27 cellular contexts compared by ENCODE assay signal in the genomic region with DNA sequence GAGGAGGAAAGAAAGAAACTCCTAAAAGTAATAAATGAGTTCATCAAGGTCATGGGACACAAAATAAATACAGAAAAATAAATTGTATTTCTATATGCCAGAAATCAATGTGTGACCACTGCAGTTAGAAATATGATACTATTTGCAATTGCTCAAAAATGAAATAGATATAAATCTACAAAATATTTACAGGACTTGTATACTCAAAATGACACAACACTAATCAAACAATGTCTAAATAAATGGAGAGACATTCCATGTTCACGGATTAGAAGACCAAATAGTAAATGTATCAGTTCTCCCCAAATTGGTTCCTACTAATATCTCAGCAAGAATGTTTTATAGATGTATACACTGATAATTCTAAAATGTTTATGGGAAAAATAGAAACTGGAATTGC.
"Had no signal": no experiment of that assay in that cellular context is flagged by ENCODE, and none has a peak within 500 bp of the region (broad histone marks: within the 10 kb centered on the region; RNA-seq: fewer than 3 reads in every experiment).

No MANE protein-coding gene starts in this region.

- H3K4me3 ChIP-seq: stomach, suprapubic skin, testis, thoracic aorta, thyroid gland, tibial artery, tibial nerve, transverse colon, upper lobe of left lung, upper lobe of right lung, uterus, vagina had no signal

- H3K36me3 ChIP-seq: stomach, suprapubic skin, thoracic aorta, thyroid gland, tibial artery, tibial nerve, transverse colon, upper lobe of left lung, upper lobe of right lung, uterus, vagina had no signal

- H3K27me3 ChIP-seq: stomach, suprapubic skin, testis, thyroid gland, tibial artery, tibial nerve, transverse colon, upper lobe of left lung, upper lobe of right lung, uterus, vagina had no signal

- DNase-seq: stimulated activated CD4-positive, alpha-beta T cell treated with anti-CD3 and anti-CD28 coated beads, Interleukin-2, amount 100 ng/mL, for 48 hours; stimulated activated CD4-positive, alpha-beta T cell treated with anti-CD3 and anti-CD28 coated beads, Interleukin-4, amount 100 ng/mL, for 1 hour; stimulated activated CD4-positive, alpha-beta T cell treated with anti-CD3 and anti-CD28 coated beads, Interleukin-4, amount 100 ng/mL, for 24 hours; stimulated activated CD4-positive, alpha-beta T cell treated with anti-CD3 and anti-CD28 coated beads, Interleukin-4, amount 100 ng/mL, for 4 hours; stimulated activated CD8-positive, alpha-beta memory T cell treated with anti-CD3 and anti-CD28 coated beads, Interleukin-4, amount 100 ng/mL, for 48 hours; stimulated activated naive B cell treated with anti-CD40 and anti-IgM and Interleukin-4, amounts not matched to agents 10 μg/mL and 1 μg/mL and 100 μg/mL, for 72 hours; stimulated activated naive CD4-positive, alpha-beta T cell; stimulated activated naive CD4-positive, alpha-beta T cell treated with Interleukin-2 at 50 U/mL for 16 hours; stimulated activated naive CD8-positive, alpha-beta T cell treated with anti-CD3 and anti-CD28 coated beads, Interleukin-15, amount 100 ng/mL, for 72 hours; stimulated activated naive CD8-positive, alpha-beta T cell treated with anti-CD3 and anti-CD28 coated beads, Interleukin-15, Interleukin-2, amounts not matched to agents 100 U/mL and 50 U/mL, for 24 hours; stomach; substantia nigra; testis; thyroid gland; tibial artery; transverse colon; trophoblast cell; upper lobe of left lung; upper lobe of right lung; uterus had no signal

- ATAC-seq: stimulated activated effector memory CD8-positive, alpha-beta T cell treated with anti-CD3 and anti-CD28 coated beads, Interleukin-12 subunit alpha, Interleukin-12 subunit beta, amount 100 ng/mL, for 72 hours; stimulated activated memory B cell treated with anti-CD40 and anti-IgM and Interleukin-4, amounts not matched to agents 10 μg/mL and 1 μg/mL and 100 μg/mL, for 72 hours; stimulated activated naive B cell treated with anti-CD40 and anti-IgM and Interleukin-4, amounts not matched to agents 10 μg/mL and 1 μg/mL and 100 μg/mL, for 72 hours; stimulated activated naive CD8-positive, alpha-beta T cell treated with anti-CD3 and anti-CD28 coated beads, Interleukin-15, amount 100 ng/mL, for 72 hours; stimulated activated naive CD8-positive, alpha-beta T cell treated with anti-CD3 and anti-CD28 coated beads, Interleukin-15, Interleukin-2, amounts not matched to agents 100 U/mL and 50 U/mL, for 24 hours; upper lobe of right lung had no signal

- FAIRE-seq: urothelium cell line had no signal

- H3K4me1 ChIP-seq: stomach, suprapubic skin, testis, thyroid gland, tibial artery, tibial nerve, transverse colon, upper lobe of left lung, upper lobe of right lung, uterus, vagina had no signal

- H3K27ac ChIP-seq: stomach, suprapubic skin, testis, thoracic aorta, thyroid gland, tibial artery, tibial nerve, transverse colon, upper lobe of left lung, upper lobe of right lung, uterus, vagina had no signal

- H3K9me3 ChIP-seq: suprapubic skin, testis, thoracic aorta, thyroid gland, tibial artery, tibial nerve, transverse colon, upper lobe of left lung, upper lobe of right lung, uterus, vagina had no signal
